In genomic region chr16:85611455-85612190, GRCh38 we compare ENCODE assay signal across 8 cellular contexts. TPM values are rescaled to one million over a fixed set of nuclear protein-coding genes. Genes with fewer than 3 reads are reported as not detected.
DNase-seq lines count a peak whose midpoint lies in the region; ATAC-seq, FAIRE-seq and TF ChIP-seq lines count a peak whose summit lies in the region.

No MANE protein-coding gene starts in this region.

- H3K9me3 ChIP-seq in ectodermal cell (ENCODE audit: control insufficient read depth, low read length) (no peaks in the 10 kb centered on the region), liver (ENCODE audit: control insufficient read depth in 4 of 4, low read length in 3 of 4) (no peaks in the 10 kb centered on the region)

- TF ChIP-seq POLR2A in GM12892 (IDR thresholded peaks at IDR 0.05; ENCODE audit: low read depth, low read length) = no peak

- DNase-seq in GM12892 (ENCODE audit: insufficient read length) (no peak), NCI-H2227 treated with DMSO at 0.1 percent for 48 hours (lab: John Stamatoyannopoulos, UW) (peak; percentile 49)
- DNase-seq in activated CD4-positive, alpha-beta T cell treated with anti-CD3 and anti-CD28 coated beads for 4 hours = peak; percentile 54 to 55
- peak; percentile 50 for DNase-seq in stimulated activated CD4-positive, alpha-beta T cell treated with anti-CD3 and anti-CD28 coated beads, Interleukin-4, amount 100 ng/mL, for 1 hour

- FAIRE-seq in GM12892 (lab: Jason Lieb, UNC) = peak; percentile 84

- ATAC-seq in GM18520 (IDR thresholded peaks at IDR 0.05; ENCODE audit: unreplicated experiment) = no peak

- TF ChIP-seq CTCF in 22Rv1 (IDR thresholded peaks at IDR 0.05) (no peak), liver (IDR thresholded peaks at IDR 0.05; ENCODE audit: low read depth, low read length, missing input control) (no peak)

- H3K27ac ChIP-seq in 22Rv1 (peak overlapping the region; percentile 99), ectodermal cell (ENCODE audit: insufficient read depth, low read depth, low read length, poor library complexity, severe bottlenecking) (peak overlapping the region; percentile 3), liver (ENCODE audit: low read depth in 1 of 2, low read length in 2 of 2) (peak overlapping the region; percentile 93 to 95)

- 0 to 1% methylated on average over 83 of the region's 83 CpGs for WGBS in ectodermal cell, 2 experiments
- under 1% methylated on average over 83 of the region's 83 CpGs for WGBS in liver

- H3K36me3 ChIP-seq in ectodermal cell (ENCODE audit: control insufficient read depth, insufficient read depth, low read length) = no peaks in the 10 kb centered on the region
- no peaks in the 10 kb centered on the region for H3K36me3 ChIP-seq in liver (ENCODE audit: control insufficient read depth in 4 of 4, insufficient read depth in 3 of 4, low read depth in 1 of 4, low read length in 3 of 4)

- no peak for TF ChIP-seq RAD21 in liver (IDR thresholded peaks at IDR 0.05)

- no peak overlapping the region for H3K9ac ChIP-seq in liver (ENCODE audit: low read depth in 1 of 2, low read length in 2 of 2)

- peaks cover 79% of the 10 kb centered on the region for H3K27me3 ChIP-seq in ectodermal cell (ENCODE audit: control insufficient read depth, insufficient read depth, low read length, poor library complexity, severe bottlenecking)
- H3K27me3 ChIP-seq in liver (ENCODE audit: control insufficient read depth in 4 of 4, insufficient read depth in 4 of 4, low read length in 3 of 4) = no peaks in the 10 kb centered on the region

- H3K4me1 ChIP-seq in ectodermal cell (ENCODE audit: control insufficient read depth, insufficient read depth, low read length) = peaks cover 46% of the 10 kb centered on the region
- H3K4me1 ChIP-seq in liver (ENCODE audit: control insufficient read depth in 4 of 4, insufficient read depth in 4 of 4, low read length in 3 of 4) = peaks cover 12 to 51% (median 36%) of the 10 kb centered on the region in 4 donors

- H3K4me3 ChIP-seq in ectodermal cell (ENCODE audit: insufficient read depth, low read depth, low read length) (peak overlapping the region; percentile 39), liver (ENCODE audit: low read depth in 1 of 3, low read length in 3 of 3) (peak overlapping the region; percentile 18 to 72 (median 47))

TF ChIP-seq in liver, 16 proteins besides CTCF, POLR2A, EP300 and RAD21:
- TF ChIP-seq ZBTB33 (IDR thresholded peaks at IDR 0.05) (no peak), MAX (IDR thresholded peaks at IDR 0.05) (no peak), RXRA (IDR thresholded peaks at IDR 0.05) (no peak), GABPA (IDR thresholded peaks at IDR 0.05 in 1 of 2, conservative IDR thresholded peaks at IDR 0.05 in 1 of 2) (no peak), SP1 (IDR thresholded peaks at IDR 0.05) (no peak)
- TF ChIP-seq, protein P1, sequence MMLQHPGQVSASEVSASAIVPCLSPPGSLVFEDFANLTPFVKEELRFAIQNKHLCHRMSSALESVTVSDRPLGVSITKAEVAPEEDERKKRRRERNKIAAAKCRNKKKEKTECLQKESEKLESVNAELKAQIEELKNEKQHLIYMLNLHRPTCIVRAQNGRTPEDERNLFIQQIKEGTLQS (IDR thresholded peaks at IDR 0.05) = no peak
- TF ChIP-seq, protein P2, sequence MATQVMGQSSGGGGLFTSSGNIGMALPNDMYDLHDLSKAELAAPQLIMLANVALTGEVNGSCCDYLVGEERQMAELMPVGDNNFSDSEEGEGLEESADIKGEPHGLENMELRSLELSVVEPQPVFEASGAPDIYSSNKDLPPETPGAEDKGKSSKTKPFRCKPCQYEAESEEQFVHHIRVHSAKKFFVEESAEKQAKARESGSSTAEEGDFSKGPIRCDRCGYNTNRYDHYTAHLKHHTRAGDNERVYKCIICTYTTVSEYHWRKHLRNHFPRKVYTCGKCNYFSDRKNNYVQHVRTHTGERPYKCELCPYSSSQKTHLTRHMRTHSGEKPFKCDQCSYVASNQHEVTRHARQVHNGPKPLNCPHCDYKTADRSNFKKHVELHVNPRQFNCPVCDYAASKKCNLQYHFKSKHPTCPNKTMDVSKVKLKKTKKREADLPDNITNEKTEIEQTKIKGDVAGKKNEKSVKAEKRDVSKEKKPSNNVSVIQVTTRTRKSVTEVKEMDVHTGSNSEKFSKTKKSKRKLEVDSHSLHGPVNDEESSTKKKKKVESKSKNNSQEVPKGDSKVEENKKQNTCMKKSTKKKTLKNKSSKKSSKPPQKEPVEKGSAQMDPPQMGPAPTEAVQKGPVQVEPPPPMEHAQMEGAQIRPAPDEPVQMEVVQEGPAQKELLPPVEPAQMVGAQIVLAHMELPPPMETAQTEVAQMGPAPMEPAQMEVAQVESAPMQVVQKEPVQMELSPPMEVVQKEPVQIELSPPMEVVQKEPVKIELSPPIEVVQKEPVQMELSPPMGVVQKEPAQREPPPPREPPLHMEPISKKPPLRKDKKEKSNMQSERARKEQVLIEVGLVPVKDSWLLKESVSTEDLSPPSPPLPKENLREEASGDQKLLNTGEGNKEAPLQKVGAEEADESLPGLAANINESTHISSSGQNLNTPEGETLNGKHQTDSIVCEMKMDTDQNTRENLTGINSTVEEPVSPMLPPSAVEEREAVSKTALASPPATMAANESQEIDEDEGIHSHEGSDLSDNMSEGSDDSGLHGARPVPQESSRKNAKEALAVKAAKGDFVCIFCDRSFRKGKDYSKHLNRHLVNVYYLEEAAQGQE (IDR thresholded peaks at IDR 0.05) = no peak

RNA-seq across cellular contexts. Expression of gene GSE1, which starts 1.5 kb away (rescaled TPM):
- polyA plus RNA-seq in GM12892 (2012; ENCODE audit: missing spikeins) = 18.8 TPM
- 22.2 TPM for polyA plus RNA-seq in ectodermal cell (2013, experiment 1 of 4)
- 29.1 TPM for polyA plus RNA-seq in ectodermal cell (2013, experiment 2 of 4)
- 22.7 TPM for polyA plus RNA-seq in ectodermal cell (2013, experiment 3 of 4)
- polyA plus RNA-seq in ectodermal cell (2013, experiment 4 of 4) = 23.8 TPM
- 10 to 100 TPM; 35.9 to 37.7 TPM for total RNA-seq in liver
- 10 to 100 TPM in 1 of 2 donors, 1 to 10 TPM in 1; 9.9 to 14.4 TPM for polyA plus RNA-seq in liver

Comparison
In these comparisons a context has a peak if more than half of its experiments do, and no peak if none do; other contexts are left out.
1. H3K27ac ChIP-seq: peak in every context shown above with its lines; median percentile 99 in 22Rv1; 94 in liver; 3 in ectodermal cell.